ENCODE assay signal across 27 cellular contexts in genomic region chrX:20388594-20388993, GRCh38.
DNase-seq lines count a peak whose midpoint lies in the region; ATAC-seq and TF ChIP-seq lines count a peak whose summit lies in the region.
"Had no signal": no experiment of that assay in that cellular context is flagged by ENCODE, and none has a peak within 500 bp of the region (broad histone marks: within the 10 kb centered on the region; RNA-seq: fewer than 3 reads in every experiment).

No MANE protein-coding gene starts in this region.

- H3K4me3 ChIP-seq in osteoblast (ENCODE audit: insufficient read depth, low read length), result no peak overlapping the region
- H3K4me3 ChIP-seq in esophagus muscularis mucosa, result no peak overlapping the region
- H3K4me3 ChIP-seq: K562, SK-N-MC had no signal

- no peak for TF ChIP-seq EP300 in esophagus muscularis mucosa (IDR thresholded peaks at IDR 0.05)

- H3K79me2 ChIP-seq in osteoblast (ENCODE audit: insufficient read depth, low read length), result no peaks in the 10 kb centered on the region

- no peaks in the 10 kb centered on the region for H3K4me1 Mint-ChIP-seq in natural killer cell
- H3K4me1 Mint-ChIP-seq: B cell had no signal

- H3K4me3 Mint-ChIP-seq in natural killer cell, result no peak overlapping the region
- H3K4me3 Mint-ChIP-seq: B cell; CD8-positive, alpha-beta T cell had no signal

- H2AFZ ChIP-seq in osteoblast (ENCODE audit: low read length), result no peak overlapping the region

- H3K9me3 Mint-ChIP-seq in natural killer cell, result no peaks in the 10 kb centered on the region
- H3K9me3 Mint-ChIP-seq: CD8-positive, alpha-beta T cell had no signal

- H3K27ac ChIP-seq in osteoblast (ENCODE audit: low read depth, low read length) (no peak overlapping the region), esophagus muscularis mucosa (replicated peaks in 1 of 4) (no peak overlapping the region)
- H3K27ac ChIP-seq: C4-2B, SK-N-MC had no signal

- H3K36me3 Mint-ChIP-seq in natural killer cell, result no peaks in the 10 kb centered on the region
- H3K36me3 Mint-ChIP-seq: CD8-positive, alpha-beta T cell had no signal

- WGBS in esophagus muscularis mucosa, result 48% methylated on average over 5 of the region's 5 CpGs

- H3K36me3 ChIP-seq in osteoblast (ENCODE audit: insufficient read depth, low read length), result no peaks in the 10 kb centered on the region
- no peaks in the 10 kb centered on the region for H3K36me3 ChIP-seq in esophagus muscularis mucosa

- H3K27ac Mint-ChIP-seq in natural killer cell, result no peak overlapping the region
- H3K27ac Mint-ChIP-seq: B cell; CD8-positive, alpha-beta T cell had no signal

- intact Hi-C loops in esophagus muscularis mucosa (cut with DNase I), result no loop called here
- intact Hi-C loops in natural killer cell (cut with micrococcal nuclease), result no loop called here

- TF ChIP-seq CTCF in osteoblast (IDR thresholded peaks at IDR 0.05; ENCODE audit: extremely low read depth, low read depth, low read length) (no peak), esophagus muscularis mucosa (IDR thresholded peaks at IDR 0.05) (no peak), natural killer cell (IDR thresholded peaks at IDR 0.05) (no peak)

- H3K4me1 ChIP-seq in osteoblast (ENCODE audit: insufficient read depth, low read length), result no peaks in the 10 kb centered on the region
- H3K4me1 ChIP-seq in esophagus muscularis mucosa, result no peaks in the 10 kb centered on the region

- TF ChIP-seq POLR2A in esophagus muscularis mucosa (IDR thresholded peaks at IDR 0.05; ENCODE audit: low read depth), result no peak

- in situ Hi-C loops in G401 (cut with HindIII; ENCODE audit: low sequenced_read_pairs), result no loop called here

- no peak overlapping the region for H3K4me2 ChIP-seq in osteoblast (ENCODE audit: insufficient read depth, low read length)

- H3K9me3 ChIP-seq in osteoblast (ENCODE audit: low read depth, low read length) (no peaks in the 10 kb centered on the region), esophagus muscularis mucosa (no peaks in the 10 kb centered on the region)

- H4K20me1 ChIP-seq in osteoblast (ENCODE audit: insufficient read depth, low read length), result no peaks in the 10 kb centered on the region

- no peak for ATAC-seq in natural killer cell
- ATAC-seq: CD8-positive, alpha-beta T cell; HepG2; K562; Panc1 had no signal

- peak; percentile 24 for DNase-seq in Daoy (ENCODE audit: low read depth)
- DNase-seq in OCI-M1 (lab: John Stamatoyannopoulos, UW), result peak; percentile 54
- peak; percentile 38 for DNase-seq in astrocyte of the hippocampus (ENCODE audit: low read depth, low spot score)
- peak; percentile 58 for DNase-seq in osteoblast (ENCODE audit: insufficient read length, low spot score, missing footprints)
- DNase-seq in esophagus muscularis mucosa (ENCODE audit: extremely low spot score), result no peak
- DNase-seq in natural killer cell, result no peak
- DNase-seq in G401 (ENCODE audit: low spot score), result no peak
- DNase-seq: CD8-positive, alpha-beta T cell; DMS 273 treated with DMSO at 0.1 percent for 48 hours; DMS79; H7; Kasumi-1; MV-4-11; NCI-H1105; NCI-H1436 treated with DMSO at 0.1 percent for 48 hours; NCI-H2029; NCI-H446 treated with DMSO at 0.1 percent for 48 hours; NCI-H526; NCI-H82; NK-92 treated with Interleukin-12 subunit alpha and Interleukin-12 subunit beta, amount 100 ng/mL, for 24 hours; SIG-M5 had no signal

- H3K27me3 Mint-ChIP-seq in natural killer cell (ENCODE audit: low read depth in 2 of 2), result no peaks in the 10 kb centered on the region
- H3K27me3 Mint-ChIP-seq: B cell had no signal

- H3K27me3 ChIP-seq in osteoblast (ENCODE audit: insufficient read depth, low read length) (no peaks in the 10 kb centered on the region), esophagus muscularis mucosa (no peaks in the 10 kb centered on the region)

Comparison
In these comparisons a context has a peak if more than half of its experiments do, and no peak if none do; other contexts are left out.
1. DNase-seq: peak in Daoy (single experiment), OCI-M1 (single experiment), astrocyte of the hippocampus (single experiment) and osteoblast (single experiment); none in esophagus muscularis mucosa (single experiment), natural killer cell (single experiment) and G401 (single experiment).